In the genomic region with DNA sequence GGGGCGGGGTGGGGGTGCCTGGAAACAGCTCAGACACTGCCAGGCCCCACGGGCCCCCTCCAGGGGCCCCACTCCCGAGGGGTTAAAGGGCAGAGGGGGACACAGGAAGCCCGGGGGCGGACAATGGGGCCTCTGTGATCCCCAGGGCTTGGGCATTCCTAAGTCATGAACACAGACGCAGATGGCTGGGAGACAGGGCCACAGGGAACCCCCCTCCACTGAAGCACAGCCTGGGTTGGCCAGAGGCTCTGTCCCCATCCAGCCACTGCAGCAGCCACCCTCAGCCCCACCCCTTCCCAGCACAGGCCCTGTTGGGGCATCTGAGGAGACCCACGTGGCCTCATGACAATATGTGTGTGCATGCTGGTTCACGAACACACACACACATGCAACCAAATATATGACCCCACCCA, we compare ENCODE assay signal across 19 cellular contexts. TPM values are rescaled to one million over a fixed set of nuclear protein-coding genes. Genes with fewer than 3 reads are reported as not detected.
DNase-seq lines count a peak whose midpoint lies in the region; ATAC-seq and TF ChIP-seq lines count a peak whose summit lies in the region.
"Had no signal": no experiment of that assay in that cellular context is flagged by ENCODE, and none has a peak within 500 bp of the region (broad histone marks: within the 10 kb centered on the region; RNA-seq: fewer than 3 reads in every experiment).

No MANE protein-coding gene starts in this region.

- DNase-seq in activated CD8-positive, alpha-beta T cell treated with anti-CD3 and anti-CD28 coated beads, Interleukin-2, amount 10 ng/mL, durations not matched to agents 7 days and 5 days: no peak
- DNase-seq in activated CD8-positive, alpha-beta T cell treated with anti-CD3 and anti-CD28 coated beads for 36 hours: no peak
- DNase-seq in M059J (ENCODE audit: low read depth): peak; percentile 64
- DNase-seq in foreskin melanocyte: peak; percentile 48
- DNase-seq in sigmoid colon: peak; percentile 77
- DNase-seq in activated CD8-positive, alpha-beta memory T cell treated with anti-CD3 and anti-CD28 coated beads for 24 hours: no peak
- DNase-seq in NCI-H526 (lab: John Stamatoyannopoulos, UW): no peak
- no peak for DNase-seq in NCI-H2171 treated with DMSO at 0.1 percent for 48 hours (lab: John Stamatoyannopoulos, UW)
- DNase-seq: activated CD4-positive, alpha-beta T cell treated with anti-CD3 and anti-CD28 coated beads, Interleukin-2, amount 10 ng/mL, durations not matched to agents 7 days and 5 days; activated T-cell treated with anti-CD3 and anti-CD28 coated beads, Interleukin-2, amount 50 U/mL, for 48 hours; MM.1S; NCI-H2107; NK-92 treated with Interleukin-12 subunit alpha and Interleukin-12 subunit beta, amount 100 ng/mL, for 24 hours; Right ventricle myocardium superior; stimulated activated CD4-positive, alpha-beta T cell treated with anti-CD3 and anti-CD28 coated beads, Interleukin-12 subunit alpha, Interleukin-12 subunit beta, amount 100 ng/mL, for 4 hours; stimulated activated naive CD4-positive, alpha-beta T cell had no signal

- no peak overlapping the region for H3K4me3 ChIP-seq in sigmoid colon
- H3K4me3 ChIP-seq: cardiac muscle cell had no signal

- TF ChIP-seq POLR2A in sigmoid colon (IDR thresholded peaks at IDR 0.05): no peak

- peak overlapping the region; percentile 21 for H3K27ac Mint-ChIP-seq in activated CD8-positive, alpha-beta T cell treated with anti-CD3 and anti-CD28 coated beads, Interleukin-2, amount 10 ng/mL, durations not matched to agents 7 days and 5 days
- H3K27ac Mint-ChIP-seq in activated CD8-positive, alpha-beta T cell treated with anti-CD3 and anti-CD28 coated beads for 36 hours: no peak overlapping the region
- H3K27ac Mint-ChIP-seq: activated CD4-positive, alpha-beta T cell treated with anti-CD3 and anti-CD28 coated beads, Interleukin-2, amount 10 ng/mL, durations not matched to agents 7 days and 5 days; activated naive CD8-positive, alpha-beta T cell had no signal

- intact Hi-C loops in activated CD8-positive, alpha-beta T cell treated with anti-CD3 and anti-CD28 coated beads for 36 hours (cut with micrococcal nuclease): no loop called here
- intact Hi-C loops in sigmoid colon (cut with DNase I): no loop called here

- CTCF ChIA-PET in activated CD8-positive, alpha-beta T cell treated with anti-CD3 and anti-CD28 coated beads, Interleukin-2, amount 10 ng/mL, durations not matched to agents 7 days and 5 days (lab: Charles Lee): no interaction called here
- CTCF ChIA-PET in activated CD8-positive, alpha-beta T cell treated with anti-CD3 and anti-CD28 coated beads for 36 hours (lab: Charles Lee): no interaction called here

- H3K9me3 ChIP-seq in sigmoid colon: no peaks in the 10 kb centered on the region

- TF ChIP-seq CTCF in activated CD8-positive, alpha-beta T cell treated with anti-CD3 and anti-CD28 coated beads for 36 hours (IDR thresholded peaks at IDR 0.05): no peak
- TF ChIP-seq CTCF in sigmoid colon (IDR thresholded peaks at IDR 0.05): no peak

- H3K4me3 Mint-ChIP-seq in activated CD8-positive, alpha-beta T cell treated with anti-CD3 and anti-CD28 coated beads, Interleukin-2, amount 10 ng/mL, durations not matched to agents 7 days and 5 days: no peak overlapping the region
- no peak overlapping the region for H3K4me3 Mint-ChIP-seq in activated CD8-positive, alpha-beta T cell treated with anti-CD3 and anti-CD28 coated beads for 36 hours
- H3K4me3 Mint-ChIP-seq: activated CD4-positive, alpha-beta T cell treated with anti-CD3 and anti-CD28 coated beads, Interleukin-2, amount 10 ng/mL, durations not matched to agents 7 days and 5 days; activated naive CD8-positive, alpha-beta T cell had no signal

- H3K9me3 Mint-ChIP-seq in activated CD8-positive, alpha-beta T cell treated with anti-CD3 and anti-CD28 coated beads, Interleukin-2, amount 10 ng/mL, durations not matched to agents 7 days and 5 days (ENCODE audit: insufficient read depth): no peaks in the 10 kb centered on the region
- H3K9me3 Mint-ChIP-seq in activated CD8-positive, alpha-beta T cell treated with anti-CD3 and anti-CD28 coated beads for 36 hours: no peaks in the 10 kb centered on the region
- H3K9me3 Mint-ChIP-seq: activated CD4-positive, alpha-beta T cell treated with anti-CD3 and anti-CD28 coated beads, Interleukin-2, amount 10 ng/mL, durations not matched to agents 7 days and 5 days had no signal

- H3K36me3 ChIP-seq in sigmoid colon: no peaks in the 10 kb centered on the region
- H3K36me3 ChIP-seq: cardiac muscle cell had no signal

- no peaks in the 10 kb centered on the region for H3K36me3 Mint-ChIP-seq in activated CD8-positive, alpha-beta T cell treated with anti-CD3 and anti-CD28 coated beads, Interleukin-2, amount 10 ng/mL, durations not matched to agents 7 days and 5 days (ENCODE audit: low read depth)
- H3K36me3 Mint-ChIP-seq in activated CD8-positive, alpha-beta T cell treated with anti-CD3 and anti-CD28 coated beads for 36 hours (ENCODE audit: low read depth): no peaks in the 10 kb centered on the region
- H3K36me3 Mint-ChIP-seq: activated naive CD8-positive, alpha-beta T cell had no signal

- peaks cover 16 to 77% (median 41%) of the 10 kb centered on the region in 3 donors for H3K27me3 ChIP-seq in sigmoid colon

- peaks cover 0 to 10% (median 6%) of the 10 kb centered on the region in 4 donors for H3K4me1 ChIP-seq in sigmoid colon

- peaks cover 26% of the 10 kb centered on the region for H3K4me1 Mint-ChIP-seq in activated CD8-positive, alpha-beta T cell treated with anti-CD3 and anti-CD28 coated beads, Interleukin-2, amount 10 ng/mL, durations not matched to agents 7 days and 5 days (ENCODE audit: low read depth)
- H3K4me1 Mint-ChIP-seq in activated CD8-positive, alpha-beta T cell treated with anti-CD3 and anti-CD28 coated beads for 36 hours (ENCODE audit: low read depth): peaks cover 18% of the 10 kb centered on the region

- ATAC-seq in activated CD8-positive, alpha-beta T cell treated with anti-CD3 and anti-CD28 coated beads, Interleukin-2, amount 10 ng/mL, durations not matched to agents 7 days and 5 days: no peak
- no peak for ATAC-seq in activated CD8-positive, alpha-beta T cell treated with anti-CD3 and anti-CD28 coated beads for 36 hours

- POLR2A ChIA-PET in activated CD8-positive, alpha-beta T cell treated with anti-CD3 and anti-CD28 coated beads, Interleukin-2, amount 10 ng/mL, durations not matched to agents 7 days and 5 days (lab: Charles Lee): interaction anchor here (2.2 kb wide), 1 partner anchor 45 kb away, joined by 5 read pairs; no protein-coding TSS in a partner anchor
- POLR2A ChIA-PET in activated CD8-positive, alpha-beta T cell treated with anti-CD3 and anti-CD28 coated beads for 36 hours (lab: Charles Lee): no interaction called here

- no peak for TF ChIP-seq EP300 in sigmoid colon (IDR thresholded peaks at IDR 0.05)

- peaks cover 22% of the 10 kb centered on the region for H3K27me3 Mint-ChIP-seq in activated CD8-positive, alpha-beta T cell treated with anti-CD3 and anti-CD28 coated beads, Interleukin-2, amount 10 ng/mL, durations not matched to agents 7 days and 5 days (ENCODE audit: low read depth)
- H3K27me3 Mint-ChIP-seq in activated CD8-positive, alpha-beta T cell treated with anti-CD3 and anti-CD28 coated beads for 36 hours: peaks cover 24% of the 10 kb centered on the region

- no peak overlapping the region for H3K27ac ChIP-seq in sigmoid colon
- H3K27ac ChIP-seq: cardiac muscle cell had no signal

- 14 to 39% methylated on average over 8 of the region's 8 CpGs for WGBS in sigmoid colon, 2 donors

RNA-seq across cellular contexts. Expression of a gene that starts 3.9 kb away (rescaled TPM):
- 1 to 10 TPM; 7.1 to 7.5 TPM for total RNA-seq in activated CD8-positive, alpha-beta T cell treated with anti-CD3 and anti-CD28 coated beads, Interleukin-2, amount 10 ng/mL, durations not matched to agents 7 days and 5 days
- 1 to 10 TPM; 2.1 to 2.2 TPM for total RNA-seq in activated CD8-positive, alpha-beta T cell treated with anti-CD3 and anti-CD28 coated beads for 36 hours
- 186 and 313 TPM in 2 replicates for total RNA-seq in M059J (2014; rRNA removed; shearing (Covaris generic))
- 10 to 100 TPM in 3 of 4 donors, 1 to 10 TPM in 1; 6.6 to 30.2 (median 23.1) TPM for total RNA-seq in sigmoid colon
- 10 to 100 TPM in 1 of 3 donors, 1 to 10 TPM in 1, not detected in 1; 2.4 to 10.5 TPM for polyA plus RNA-seq in sigmoid colon

RNA-seq across cellular contexts. Expression of a gene that starts 22.4 kb away (rescaled TPM):
- total RNA-seq in activated CD8-positive, alpha-beta T cell treated with anti-CD3 and anti-CD28 coated beads, Interleukin-2, amount 10 ng/mL, durations not matched to agents 7 days and 5 days: not detected
- total RNA-seq in activated CD8-positive, alpha-beta T cell treated with anti-CD3 and anti-CD28 coated beads for 36 hours: not detected
- 1.9 and 2.7 TPM in 2 replicates for total RNA-seq in M059J (2014; rRNA removed; shearing (Covaris generic))
- total RNA-seq in sigmoid colon: 1 to 10 TPM; 1.1 to 2.2 (median 1.3) TPM
- polyA plus RNA-seq in sigmoid colon: 1 to 10 TPM in 1 of 3 donors, not detected in 2; 1.1 TPM
- total RNA-seq: A673; activated CD4-positive, alpha-beta T cell treated with anti-CD3 and anti-CD28 coated beads, Interleukin-2, amount 10 ng/mL, durations not matched to agents 7 days and 5 days; cardiac muscle cell had no signal

RNA-seq across cellular contexts. Expression of a gene that starts 44.0 kb away (rescaled TPM):
- total RNA-seq in activated CD8-positive, alpha-beta T cell treated with anti-CD3 and anti-CD28 coated beads, Interleukin-2, amount 10 ng/mL, durations not matched to agents 7 days and 5 days: 100 to 1,000 TPM; 317 to 324 TPM
- 100 to 1,000 TPM; 128 to 130 TPM for total RNA-seq in activated CD8-positive, alpha-beta T cell treated with anti-CD3 and anti-CD28 coated beads for 36 hours
- 3.1 and 6.1 TPM in 2 replicates for total RNA-seq in M059J (2014; rRNA removed; shearing (Covaris generic))
- total RNA-seq in sigmoid colon: 10 to 100 TPM; 12.4 to 27.4 (median 16.3) TPM
- polyA plus RNA-seq in sigmoid colon: 100 to 1,000 TPM in 1 of 3 donors, 10 to 100 TPM in 1, 1 to 10 TPM in 1; 8.4 to 122 (median 17.3) TPM

RNA-seq across cellular contexts. Expression of a gene that starts 51.7 kb away (rescaled TPM):
- total RNA-seq in activated CD8-positive, alpha-beta T cell treated with anti-CD3 and anti-CD28 coated beads, Interleukin-2, amount 10 ng/mL, durations not matched to agents 7 days and 5 days: under 1 TPM; 0.10 to 0.16 TPM
- total RNA-seq in activated CD8-positive, alpha-beta T cell treated with anti-CD3 and anti-CD28 coated beads for 36 hours: 1 to 10 TPM; 1.4 to 2.6 TPM
- total RNA-seq in M059J (2014; rRNA removed; shearing (Covaris generic)): 1.9 and 2.7 TPM in 2 replicates
- 10 to 100 TPM in 3 of 4 donors, 1 to 10 TPM in 1; 8.6 to 24.4 (median 14.2) TPM for total RNA-seq in sigmoid colon
- 1 to 10 TPM in 2 of 3 donors, under 1 TPM in 1; 0.46 to 5.1 (median 1.2) TPM for polyA plus RNA-seq in sigmoid colon

RNA-seq across cellular contexts. Expression of a gene that starts 52.7 kb away (rescaled TPM):
- 100 to 1,000 TPM in 1 of 2 experiments, 10 to 100 TPM in 1; 98.9 to 106 TPM for total RNA-seq in activated CD8-positive, alpha-beta T cell treated with anti-CD3 and anti-CD28 coated beads, Interleukin-2, amount 10 ng/mL, durations not matched to agents 7 days and 5 days
- 100 to 1,000 TPM; 123 to 136 TPM for total RNA-seq in activated CD8-positive, alpha-beta T cell treated with anti-CD3 and anti-CD28 coated beads for 36 hours
- 285 and 384 TPM in 2 replicates for total RNA-seq in M059J (2014; rRNA removed; shearing (Covaris generic))
- 100 to 1,000 TPM in 1 of 4 donors, 10 to 100 TPM in 3; 57.4 to 113 (median 79.2) TPM for total RNA-seq in sigmoid colon
- 100 to 1,000 TPM in 1 of 3 donors, 10 to 100 TPM in 2; 78.6 to 128 (median 84.7) TPM for polyA plus RNA-seq in sigmoid colon

Comparison
In these comparisons a context has a peak if more than half of its experiments do, and no peak if none do; other contexts are left out.
1. DNase-seq: peak in M059J (single experiment), foreskin melanocyte (single experiment) and sigmoid colon (single experiment); none in activated CD8-positive, alpha-beta T cell treated with anti-CD3 and anti-CD28 coated beads, Interleukin-2, amount 10 ng/mL, durations not matched to agents 7 days and 5 days (single experiment), activated CD8-positive, alpha-beta T cell treated with anti-CD3 and anti-CD28 coated beads for 36 hours (single experiment), activated CD8-positive, alpha-beta memory T cell treated with anti-CD3 and anti-CD28 coated beads for 24 hours (single experiment), NCI-H526 (0 of 2) and NCI-H2171 treated with DMSO at 0.1 percent for 48 hours (single experiment).
2. RNA of a gene that starts 44.0 kb away (total RNA-seq): 317 to 324 TPM in activated CD8-positive, alpha-beta T cell treated with anti-CD3 and anti-CD28 coated beads, Interleukin-2, amount 10 ng/mL, durations not matched to agents 7 days and 5 days and 128 to 130 TPM in activated CD8-positive, alpha-beta T cell treated with anti-CD3 and anti-CD28 coated beads for 36 hours; 12.4 to 27.4 TPM in sigmoid colon and 3.1 to 6.1 TPM in M059J; every median in the first group is over 4 times any median in the second.